ENCODE assay signal across 4 cellular contexts in genomic region chr7:151296202-151296992, GRCh38.
TF ChIP-seq lines count a peak whose summit lies in the region.

No MANE protein-coding gene starts in this region.

TF ChIP-seq in SK-N-SH treated with all-trans-retinoic acid at 6 μM for 48 hours, 23 proteins besides CTCF, POLR2A, EP300 and RAD21:
- no peak for TF ChIP-seq SNAI2 (CRISPR knock-in tag; IDR thresholded peaks at IDR 0.05)
- peak; percentile 91 for TF ChIP-seq ZNF8 (CRISPR knock-in tag; IDR thresholded peaks at IDR 0.05)

TF ChIP-seq in SK-N-SH, 30 proteins besides CTCF, POLR2A, EP300 and RAD21:
- TF ChIP-seq NRF1 (IDR thresholded peaks at IDR 0.05; ENCODE audit: low read depth, low read length) (no peak), TEAD4 (IDR thresholded peaks at IDR 0.05; ENCODE audit: borderline replicate concordance, insufficient read depth) (no peak), YY1 (IDR thresholded peaks at IDR 0.05; ENCODE audit: low read depth) (no peak), FOXM1 (IDR thresholded peaks at IDR 0.05; ENCODE audit: low read depth) (no peak)

TF ChIP-seq in HEK293, 187 proteins besides CTCF, POLR2A, EP300 and RAD21:
- TF ChIP-seq SETDB1 (IDR thresholded peaks at IDR 0.05; ENCODE audit: insufficient read length, low read length) (peak; percentile 92), WT1 (tag by site-specific recombination; IDR thresholded peaks at IDR 0.05) (no peak)

TF ChIP-seq in K562, 482 proteins besides CTCF, POLR2A, EP300 and RAD21:
- TF ChIP-seq CEBPB (tag; IDR thresholded peaks at IDR 0.05) (no peak), RBM25 (IDR thresholded peaks at IDR 0.05; ENCODE audit: low read depth, low read length, severe bottlenecking) (peak; percentile 29), ZNF146 (CRISPR knock-in tag; IDR thresholded peaks at IDR 0.05; ENCODE audit: unreplicated experiment) (peak; percentile 14)
TF ChIP-seq in K562: peak in this region for 2.
